Comparison of ENCODE assay signal across 1 cellular context in the genomic region with DNA sequence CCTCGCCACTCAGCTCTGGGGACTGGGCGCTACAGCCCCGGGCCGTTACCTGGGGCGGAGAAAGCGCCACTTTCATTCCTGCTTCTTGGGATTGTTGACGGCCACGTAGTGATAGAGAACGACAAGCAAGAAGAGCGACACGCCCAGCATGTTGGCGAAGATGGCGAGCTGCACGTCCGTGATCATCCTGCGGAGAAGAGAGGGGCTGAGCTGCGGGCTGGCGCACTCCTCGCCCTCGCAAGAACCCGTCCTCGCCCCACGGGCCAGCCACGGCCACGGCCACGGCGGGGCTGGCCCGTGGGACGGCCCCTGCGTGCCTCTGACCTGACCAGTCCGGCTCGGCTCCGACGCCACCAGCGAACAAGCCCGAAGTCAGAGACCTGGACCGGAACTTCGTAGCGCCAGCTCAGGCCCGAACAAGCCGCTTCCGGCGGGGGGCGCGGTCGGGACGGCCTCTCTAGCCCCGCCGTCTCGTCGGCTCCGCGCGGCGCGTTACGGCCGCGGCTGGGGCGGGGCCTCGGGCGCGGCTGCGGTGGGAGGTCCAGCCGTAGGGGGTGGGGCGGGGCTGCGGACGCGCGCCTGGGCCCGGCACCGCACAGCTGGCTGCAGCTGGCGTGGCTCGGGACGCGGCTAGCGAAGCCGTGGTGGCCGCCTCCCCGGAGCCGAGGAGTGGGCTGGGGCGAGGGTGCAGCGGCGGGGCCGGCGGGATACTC.
TF ChIP-seq lines count a peak whose summit lies in the region.

TSS of gene OST4 (minus strand) at position 378 of the 713 bp plus-strand sequence.

TF ChIP-seq in HepG2, 621 proteins besides CTCF, POLR2A, EP300 and RAD21 (continued from another document and continues in another):
- TF ChIP-seq ZHX2 (IDR thresholded peaks at IDR 0.05; ENCODE audit: low read depth) (peak; percentile 94), ZHX2 (CRISPR knock-in tag; IDR thresholded peaks at IDR 0.05; ENCODE audit: borderline replicate concordance) (peak; percentile 79; the same call in 1 of the 2 replicates), IKZF4 (CRISPR knock-in tag; IDR thresholded peaks at IDR 0.05; ENCODE audit: borderline replicate concordance, low read depth, not compliant biosample characterization) (peak; percentile 71), ZNF850 (CRISPR knock-in tag; conservative IDR thresholded peaks at IDR 0.05) (no peak), ZNF761 (CRISPR knock-in tag; conservative IDR thresholded peaks at IDR 0.05) (0 out of 2 replicates have a peak, but pooled peaks have one; percentile 17), MLXIP (CRISPR knock-in tag; IDR thresholded peaks at IDR 0.05; ENCODE audit: borderline replicate concordance) (no peak; the same call in 1 of the 2 replicates), RFX1 (IDR thresholded peaks at IDR 0.05) (no peak), ZNF451 (CRISPR knock-in tag; IDR thresholded peaks at IDR 0.05) (no peak), POLR2G (IDR thresholded peaks at IDR 0.05; ENCODE audit: low read depth, low read length) (peak; percentile 98), ATF1 (CRISPR knock-in tag; IDR thresholded peaks at IDR 0.05) (no peak), ZNF652 (CRISPR knock-in tag; IDR thresholded peaks at IDR 0.05; ENCODE audit: borderline replicate concordance, low read depth) (no peak), ZNF740 (CRISPR knock-in tag; IDR thresholded peaks at IDR 0.05) (peak; percentile 83; the same call in 1 of the 2 replicates), ZNF713 (CRISPR knock-in tag; IDR thresholded peaks at IDR 0.05) (no peak), NCOA1 (CRISPR knock-in tag; IDR thresholded peaks at IDR 0.05) (no peak), TCF7L2 (IDR thresholded peaks at IDR 0.05; ENCODE audit: low read depth, low read length) (no peak), FOSL2 (CRISPR knock-in tag; IDR thresholded peaks at IDR 0.05) (peak; percentile 32), ZNF337 (CRISPR knock-in tag; IDR thresholded peaks at IDR 0.05; ENCODE audit: borderline replicate concordance, low read depth) (no peak; the same call in 1 of the 2 replicates), ZFY (CRISPR knock-in tag; IDR thresholded peaks at IDR 0.05) (peak; percentile 92), ZNF619 (CRISPR knock-in tag; IDR thresholded peaks at IDR 0.05) (no peak), ZNF138 (CRISPR knock-in tag; IDR thresholded peaks at IDR 0.05; ENCODE audit: low read depth) (no peak), ZNF562 (CRISPR knock-in tag; IDR thresholded peaks at IDR 0.05; ENCODE audit: borderline replicate concordance) (no peak), ZIK1 (CRISPR knock-in tag; IDR thresholded peaks at IDR 0.05; ENCODE audit: borderline replicate concordance, low read depth) (no peak), DMAP1 (CRISPR knock-in tag; IDR thresholded peaks at IDR 0.05) (peak; percentile 89; the same call in 1 of the 2 replicates), ZKSCAN5 (CRISPR knock-in tag; IDR thresholded peaks at IDR 0.05) (no peak), HMG20A (CRISPR knock-in tag; IDR thresholded peaks at IDR 0.05; ENCODE audit: borderline replicate concordance) (no peak), DRAP1 (CRISPR knock-in tag; IDR thresholded peaks at IDR 0.05) (peak; percentile 81), HOXA9 (CRISPR knock-in tag; IDR thresholded peaks at IDR 0.05; ENCODE audit: borderline replicate concordance) (no peak), THAP11 (CRISPR knock-in tag; IDR thresholded peaks at IDR 0.05) (peak; percentile 96), MAFG (CRISPR knock-in tag; IDR thresholded peaks at IDR 0.05) (no peak), ZBTB46 (CRISPR knock-in tag; IDR thresholded peaks at IDR 0.05; ENCODE audit: borderline replicate concordance) (no peak), ZNF260 (CRISPR knock-in tag; IDR thresholded peaks at IDR 0.05; ENCODE audit: borderline replicate concordance, low read depth) (no peak), ZSCAN30 (CRISPR knock-in tag; IDR thresholded peaks at IDR 0.05) (no peak)
- TF ChIP-seq, protein P1, sequence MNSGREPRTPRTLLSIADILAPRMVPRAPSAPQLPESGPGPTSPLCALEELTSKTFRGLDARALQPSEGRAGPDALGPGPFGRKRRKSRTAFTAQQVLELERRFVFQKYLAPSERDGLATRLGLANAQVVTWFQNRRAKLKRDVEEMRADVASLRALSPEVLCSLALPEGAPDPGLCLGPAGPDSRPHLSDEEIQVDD (CRISPR knock-in tag; IDR thresholded peaks at IDR 0.05; ENCODE audit: borderline replicate concordance): peak; percentile 49; the same call in 1 of the 2 replicates
- TF ChIP-seq, protein P2, sequence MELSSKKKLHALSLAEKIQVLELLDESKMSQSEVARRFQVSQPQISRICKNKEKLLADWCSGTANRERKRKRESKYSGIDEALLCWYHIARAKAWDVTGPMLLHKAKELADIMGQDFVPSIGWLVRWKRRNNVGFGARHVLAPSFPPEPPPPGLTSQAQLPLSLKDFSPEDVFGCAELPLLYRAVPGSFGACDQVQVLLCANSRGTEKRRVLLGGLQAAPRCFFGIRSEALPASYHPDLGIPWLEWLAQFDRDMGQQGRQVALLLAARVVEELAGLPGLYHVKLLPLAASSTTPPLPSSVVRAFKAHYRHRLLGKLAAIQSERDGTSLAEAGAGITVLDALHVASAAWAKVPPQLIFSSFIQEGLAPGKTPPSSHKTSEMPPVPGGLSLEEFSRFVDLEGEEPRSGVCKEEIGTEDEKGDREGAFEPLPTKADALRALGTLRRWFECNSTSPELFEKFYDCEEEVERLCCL (CRISPR knock-in tag; IDR thresholded peaks at IDR 0.05; ENCODE audit: borderline replicate concordance): peak; percentile 94; the same call in 1 of the 2 replicates
- TF ChIP-seq, protein P3, sequence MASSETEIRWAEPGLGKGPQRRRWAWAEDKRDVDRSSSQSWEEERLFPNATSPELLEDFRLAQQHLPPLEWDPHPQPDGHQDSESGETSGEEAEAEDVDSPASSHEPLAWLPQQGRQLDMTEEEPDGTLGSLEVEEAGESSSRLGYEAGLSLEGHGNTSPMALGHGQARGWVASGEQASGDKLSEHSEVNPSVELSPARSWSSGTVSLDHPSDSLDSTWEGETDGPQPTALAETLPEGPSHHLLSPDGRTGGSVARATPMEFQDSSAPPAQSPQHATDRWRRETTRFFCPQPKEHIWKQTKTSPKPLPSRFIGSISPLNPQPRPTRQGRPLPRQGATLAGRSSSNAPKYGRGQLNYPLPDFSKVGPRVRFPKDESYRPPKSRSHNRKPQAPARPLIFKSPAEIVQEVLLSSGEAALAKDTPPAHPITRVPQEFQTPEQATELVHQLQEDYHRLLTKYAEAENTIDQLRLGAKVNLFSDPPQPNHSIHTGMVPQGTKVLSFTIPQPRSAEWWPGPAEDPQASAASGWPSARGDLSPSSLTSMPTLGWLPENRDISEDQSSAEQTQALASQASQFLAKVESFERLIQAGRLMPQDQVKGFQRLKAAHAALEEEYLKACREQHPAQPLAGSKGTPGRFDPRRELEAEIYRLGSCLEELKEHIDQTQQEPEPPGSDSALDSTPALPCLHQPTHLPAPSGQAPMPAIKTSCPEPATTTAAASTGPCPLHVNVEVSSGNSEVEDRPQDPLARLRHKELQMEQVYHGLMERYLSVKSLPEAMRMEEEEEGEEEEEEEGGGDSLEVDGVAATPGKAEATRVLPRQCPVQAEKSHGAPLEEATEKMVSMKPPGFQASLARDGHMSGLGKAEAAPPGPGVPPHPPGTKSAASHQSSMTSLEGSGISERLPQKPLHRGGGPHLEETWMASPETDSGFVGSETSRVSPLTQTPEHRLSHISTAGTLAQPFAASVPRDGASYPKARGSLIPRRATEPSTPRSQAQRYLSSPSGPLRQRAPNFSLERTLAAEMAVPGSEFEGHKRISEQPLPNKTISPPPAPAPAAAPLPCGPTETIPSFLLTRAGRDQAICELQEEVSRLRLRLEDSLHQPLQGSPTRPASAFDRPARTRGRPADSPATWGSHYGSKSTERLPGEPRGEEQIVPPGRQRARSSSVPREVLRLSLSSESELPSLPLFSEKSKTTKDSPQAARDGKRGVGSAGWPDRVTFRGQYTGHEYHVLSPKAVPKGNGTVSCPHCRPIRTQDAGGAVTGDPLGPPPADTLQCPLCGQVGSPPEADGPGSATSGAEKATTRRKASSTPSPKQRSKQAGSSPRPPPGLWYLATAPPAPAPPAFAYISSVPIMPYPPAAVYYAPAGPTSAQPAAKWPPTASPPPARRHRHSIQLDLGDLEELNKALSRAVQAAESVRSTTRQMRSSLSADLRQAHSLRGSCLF (CRISPR knock-in tag; IDR thresholded peaks at IDR 0.05; ENCODE audit: borderline replicate concordance): no peak
- TF ChIP-seq, protein P4, sequence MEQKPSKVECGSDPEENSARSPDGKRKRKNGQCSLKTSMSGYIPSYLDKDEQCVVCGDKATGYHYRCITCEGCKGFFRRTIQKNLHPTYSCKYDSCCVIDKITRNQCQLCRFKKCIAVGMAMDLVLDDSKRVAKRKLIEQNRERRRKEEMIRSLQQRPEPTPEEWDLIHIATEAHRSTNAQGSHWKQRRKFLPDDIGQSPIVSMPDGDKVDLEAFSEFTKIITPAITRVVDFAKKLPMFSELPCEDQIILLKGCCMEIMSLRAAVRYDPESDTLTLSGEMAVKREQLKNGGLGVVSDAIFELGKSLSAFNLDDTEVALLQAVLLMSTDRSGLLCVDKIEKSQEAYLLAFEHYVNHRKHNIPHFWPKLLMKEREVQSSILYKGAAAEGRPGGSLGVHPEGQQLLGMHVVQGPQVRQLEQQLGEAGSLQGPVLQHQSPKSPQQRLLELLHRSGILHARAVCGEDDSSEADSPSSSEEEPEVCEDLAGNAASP (CRISPR knock-in tag; IDR thresholded peaks at IDR 0.05; ENCODE audit: borderline replicate concordance): peak; percentile 75; the same call in 1 of the 2 replicates
